In genomic region chr4:184474261-184475095, GRCh38 we compare ENCODE assay signal across 1 cellular context.
A peak's percentile ranks its signal among the peaks of the same experiment; 100 is the strongest.
TF ChIP-seq lines count a peak whose summit lies in the region.

TSS of gene IRF2 (minus strand) at chr4:184474550. CDS start at chr4:184429064, 45,486 bp downstream.

TF ChIP-seq in HepG2, 621 proteins besides CTCF, POLR2A, EP300 and RAD21 (continued from another document and continues in another):
- TF ChIP-seq BCLAF1 (IDR thresholded peaks at IDR 0.05) (no peak), SIX4 (CRISPR knock-in tag; IDR thresholded peaks at IDR 0.05) (peak; percentile 49; the same call in 1 of the 2 replicates), HCFC1 (IDR thresholded peaks at IDR 0.05; ENCODE audit: low read depth, low read length) (0 out of 2 replicates have a peak, but pooled peaks have one; percentile 44), NKX3-1 (CRISPR knock-in tag; IDR thresholded peaks at IDR 0.05) (no peak), ZNF788 (CRISPR knock-in tag; IDR thresholded peaks at IDR 0.05; ENCODE audit: borderline replicate concordance) (peak; percentile 46; the same call in 1 of the 2 replicates), ZNF414 (CRISPR knock-in tag; IDR thresholded peaks at IDR 0.05) (no peak; the same call in 1 of the 2 replicates), NFKB2 (CRISPR knock-in tag; IDR thresholded peaks at IDR 0.05; ENCODE audit: borderline replicate concordance) (peak; percentile 62; the same call in 1 of the 2 replicates), ISL2 (CRISPR knock-in tag; IDR thresholded peaks at IDR 0.05) (peak; percentile 77), FUBP1 (CRISPR knock-in tag; IDR thresholded peaks at IDR 0.05; ENCODE audit: borderline replicate concordance) (no peak), POLR2AphosphoS5 (IDR thresholded peaks at IDR 0.05; ENCODE audit: low read depth, low read length) (peak; percentile 66), MXD1 (CRISPR knock-in tag; IDR thresholded peaks at IDR 0.05) (peak; percentile 93; the same call in 1 of the 2 replicates), MEF2D (CRISPR knock-in tag; IDR thresholded peaks at IDR 0.05) (0 out of 2 replicates have a peak, but pooled peaks have one; percentile 45), SOX13 (IDR thresholded peaks at IDR 0.05) (no peak; the same call in 1 of the 2 replicates), SOX13 (CRISPR knock-in tag; conservative IDR thresholded peaks at IDR 0.05 in 1 of 2, IDR thresholded peaks at IDR 0.05 in 1 of 2) (peak in 1 of 2 experiments; percentile 87; a peak in 2 of 4 replicates), ZNF343 (CRISPR knock-in tag; IDR thresholded peaks at IDR 0.05) (no peak; the same call in 1 of the 2 replicates), PPARG (CRISPR knock-in tag; conservative IDR thresholded peaks at IDR 0.05) (peak; percentile 42; the same call in 1 of the 2 replicates), CREB1 (IDR thresholded peaks at IDR 0.05) (peak; percentile 44; the same call in 1 of the 2 replicates), CREB1 (CRISPR knock-in tag; IDR thresholded peaks at IDR 0.05) (peak; percentile 87), BRF2 (CRISPR knock-in tag; IDR thresholded peaks at IDR 0.05) (peak; percentile 82; the same call in 1 of the 2 replicates), RBM39 (IDR thresholded peaks at IDR 0.05; ENCODE audit: low read depth, low read length, poor library complexity, severe bottlenecking) (peak; percentile 72), ETS1 (CRISPR knock-in tag; IDR thresholded peaks at IDR 0.05) (no peak), CEBPG (CRISPR knock-in tag; IDR thresholded peaks at IDR 0.05) (peak; percentile 97), ZNF687 (CRISPR knock-in tag; IDR thresholded peaks at IDR 0.05) (peak; percentile 86), ZIK1 (CRISPR knock-in tag; IDR thresholded peaks at IDR 0.05; ENCODE audit: borderline replicate concordance, low read depth) (0 out of 2 replicates have a peak, but pooled peaks have one; percentile 55), ZBTB38 (CRISPR knock-in tag; IDR thresholded peaks at IDR 0.05) (peak; percentile 72), ZBTB21 (CRISPR knock-in tag; IDR thresholded peaks at IDR 0.05) (no peak), ZNF331 (CRISPR knock-in tag; IDR thresholded peaks at IDR 0.05) (peak; percentile 84; the same call in 1 of the 2 replicates), ASH2L (IDR thresholded peaks at IDR 0.05; ENCODE audit: insufficient read length, low read depth, low read length) (peak; percentile 95), ZNF724P (CRISPR knock-in tag; IDR thresholded peaks at IDR 0.05; ENCODE audit: borderline replicate concordance) (peak; percentile 61; the same call in 1 of the 2 replicates), NR2F2 (IDR thresholded peaks at IDR 0.05; ENCODE audit: borderline replicate concordance, low read depth) (peak; percentile 20; the same call in 1 of the 2 replicates), ZNF281 (CRISPR knock-in tag; IDR thresholded peaks at IDR 0.05; ENCODE audit: borderline replicate concordance) (peak; percentile 82; the same call in 1 of the 2 replicates), ZNF274 (CRISPR knock-in tag; IDR thresholded peaks at IDR 0.05) (no peak), FOXP4 (CRISPR knock-in tag; IDR thresholded peaks at IDR 0.05) (peak; percentile 66), GABPA (IDR thresholded peaks at IDR 0.05; ENCODE audit: low read depth, low read length) (no peak), GABPA (CRISPR knock-in tag; IDR thresholded peaks at IDR 0.05; ENCODE audit: low read depth) (peak; percentile 49), MXD4 (CRISPR knock-in tag; IDR thresholded peaks at IDR 0.05) (peak; percentile 76; the same call in 1 of the 2 replicates), ELF1 (CRISPR knock-in tag; IDR thresholded peaks at IDR 0.05) (peak; percentile 93), NR0B2 (CRISPR knock-in tag; IDR thresholded peaks at IDR 0.05) (no peak), TGIF2 (CRISPR knock-in tag; IDR thresholded peaks at IDR 0.05) (peak; percentile 76)
